15 cellular contexts compared by ENCODE assay signal in genomic region chr13:50015750-50016149, GRCh38. TPM values are rescaled to one million over a fixed set of nuclear protein-coding genes. Genes with fewer than 3 reads are reported as not detected.
DNase-seq lines count a peak whose midpoint lies in the region; ATAC-seq, FAIRE-seq and TF ChIP-seq lines count a peak whose summit lies in the region.
"Had no signal": no experiment of that assay in that cellular context is flagged by ENCODE, and none has a peak within 500 bp of the region (broad histone marks: within the 10 kb centered on the region; RNA-seq: fewer than 3 reads in every experiment).

No MANE protein-coding gene starts in this region.

- no peak overlapping the region for H3K4me3 ChIP-seq in lower lobe of right lung
- H3K4me3 ChIP-seq in suprapubic skin, result no peak overlapping the region
- H3K4me3 ChIP-seq: skin epidermis had no signal

- intact Hi-C loops in lower lobe of right lung (cut with DNase I), result no loop called here

- peaks cover 24% of the 10 kb centered on the region for H3K4me1 Mint-ChIP-seq in activated T-cell treated with anti-CD3 and anti-CD28 coated beads, Interleukin-2, amount 50 U/mL, for 72 hours (ENCODE audit: low read depth)
- peaks cover 41% of the 10 kb centered on the region for H3K4me1 Mint-ChIP-seq in activated T-cell treated with anti-CD3 and anti-CD28 coated beads, Interleukin-2, amount 50 U/mL, for 4 hours (ENCODE audit: low read depth)
- peaks cover 35% of the 10 kb centered on the region for H3K4me1 Mint-ChIP-seq in central memory CD8-positive, alpha-beta T cell
- H3K4me1 Mint-ChIP-seq: activated naive CD4-positive, alpha-beta T cell treated with anti-CD3 and anti-CD28 coated beads, Interleukin-2, amount 10 ng/mL, durations not matched to agents 7 days and 5 days had no signal

- H3K27me3 ChIP-seq in lower lobe of right lung (ENCODE audit: low read depth), result no peaks in the 10 kb centered on the region
- no peaks in the 10 kb centered on the region for H3K27me3 ChIP-seq in suprapubic skin
- H3K27me3 ChIP-seq in foreskin keratinocyte, result no peaks in the 10 kb centered on the region

- no peak for DNase-seq in activated T-cell treated with anti-CD3 and anti-CD28 coated beads, Interleukin-2, amount 50 U/mL, for 72 hours
- DNase-seq in activated T-cell treated with anti-CD3 and anti-CD28 coated beads, Interleukin-2, amount 50 U/mL, for 4 hours, result no peak
- DNase-seq in central memory CD8-positive, alpha-beta T cell (ENCODE audit: low spot score in 2 of 2), result no peak
- DNase-seq in lower lobe of right lung, result no peak
- no peak for DNase-seq in suprapubic skin (ENCODE audit: low spot score in 2 of 2)
- no peak for DNase-seq in stimulated activated CD4-positive, alpha-beta T cell treated with anti-CD3 and anti-CD28 coated beads, Interleukin-4, amount 100 ng/mL, for 24 hours
- DNase-seq in foreskin keratinocyte, result no peak
- DNase-seq in frontal cortex (ENCODE audit: low spot score in 2 of 2), result no peak
- DNase-seq: activated CD8-positive, alpha-beta memory T cell treated with anti-CD3 and anti-CD28 coated beads for 24 hours; activated naive CD4-positive, alpha-beta T cell treated with anti-CD3 and anti-CD28 coated beads, Interleukin-2, amount 10 ng/mL, durations not matched to agents 7 days and 5 days; NCI-H1436; NCI-H524 treated with DMSO at 0.1 percent for 48 hours; trophoblast cell had no signal

- ATAC-seq in activated T-cell treated with anti-CD3 and anti-CD28 coated beads, Interleukin-2, amount 50 U/mL, for 72 hours (replicated peaks in 1 of 2), result no peak
- ATAC-seq in activated T-cell treated with anti-CD3 and anti-CD28 coated beads, Interleukin-2, amount 50 U/mL, for 4 hours, result no peak
- ATAC-seq in central memory CD8-positive, alpha-beta T cell (replicated peaks; ENCODE audit: extremely low read depth, poor library complexity, severe bottlenecking), result no peak
- ATAC-seq in lower lobe of right lung (no peak), foreskin keratinocyte (no peak)

- TF ChIP-seq CTCF in lower lobe of right lung (IDR thresholded peaks at IDR 0.05) (no peak), suprapubic skin (IDR thresholded peaks at IDR 0.05) (no peak), foreskin keratinocyte (conservative IDR thresholded peaks at IDR 0.05) (no peak)

- H3K27me3 Mint-ChIP-seq in activated T-cell treated with anti-CD3 and anti-CD28 coated beads, Interleukin-2, amount 50 U/mL, for 72 hours (ENCODE audit: low read depth), result no peaks in the 10 kb centered on the region
- no peaks in the 10 kb centered on the region for H3K27me3 Mint-ChIP-seq in activated T-cell treated with anti-CD3 and anti-CD28 coated beads, Interleukin-2, amount 50 U/mL, for 4 hours (ENCODE audit: low read depth)
- no peaks in the 10 kb centered on the region for H3K27me3 Mint-ChIP-seq in central memory CD8-positive, alpha-beta T cell
- H3K27me3 Mint-ChIP-seq: activated naive CD4-positive, alpha-beta T cell treated with anti-CD3 and anti-CD28 coated beads, Interleukin-2, amount 10 ng/mL, durations not matched to agents 7 days and 5 days had no signal

- H3K36me3 ChIP-seq in lower lobe of right lung (peaks cover 52% of the 10 kb centered on the region), suprapubic skin (peaks cover 45% of the 10 kb centered on the region)

- no peak for TF ChIP-seq EP300 in suprapubic skin (IDR thresholded peaks at IDR 0.05)

- no peak for TF ChIP-seq POLR2A in suprapubic skin (IDR thresholded peaks at IDR 0.05)

- H3K9me3 ChIP-seq in lower lobe of right lung, result no peaks in the 10 kb centered on the region
- no peaks in the 10 kb centered on the region for H3K9me3 ChIP-seq in suprapubic skin

- peaks cover 2 to 4% of the 10 kb centered on the region in 2 donors for H3K9me3 Mint-ChIP-seq in activated T-cell treated with anti-CD3 and anti-CD28 coated beads, Interleukin-2, amount 50 U/mL, for 72 hours
- no peaks in the 10 kb centered on the region for H3K9me3 Mint-ChIP-seq in activated T-cell treated with anti-CD3 and anti-CD28 coated beads, Interleukin-2, amount 50 U/mL, for 4 hours
- H3K9me3 Mint-ChIP-seq in central memory CD8-positive, alpha-beta T cell, result no peaks in the 10 kb centered on the region
- H3K9me3 Mint-ChIP-seq: activated naive CD4-positive, alpha-beta T cell treated with anti-CD3 and anti-CD28 coated beads, Interleukin-2, amount 10 ng/mL, durations not matched to agents 7 days and 5 days had no signal

- peak overlapping the region; percentile 33 for H3K27ac Mint-ChIP-seq in activated T-cell treated with anti-CD3 and anti-CD28 coated beads, Interleukin-2, amount 50 U/mL, for 72 hours
- peak overlapping the region; percentile 22 for H3K27ac Mint-ChIP-seq in central memory CD8-positive, alpha-beta T cell (ENCODE audit: low read depth)
- H3K27ac Mint-ChIP-seq: activated naive CD4-positive, alpha-beta T cell treated with anti-CD3 and anti-CD28 coated beads, Interleukin-2, amount 10 ng/mL, durations not matched to agents 7 days and 5 days had no signal

- H3K4me3 Mint-ChIP-seq in activated T-cell treated with anti-CD3 and anti-CD28 coated beads, Interleukin-2, amount 50 U/mL, for 72 hours, result no peak overlapping the region
- H3K4me3 Mint-ChIP-seq in activated T-cell treated with anti-CD3 and anti-CD28 coated beads, Interleukin-2, amount 50 U/mL, for 4 hours, result no peak overlapping the region
- no peak overlapping the region for H3K4me3 Mint-ChIP-seq in central memory CD8-positive, alpha-beta T cell
- H3K4me3 Mint-ChIP-seq: activated naive CD4-positive, alpha-beta T cell treated with anti-CD3 and anti-CD28 coated beads, Interleukin-2, amount 10 ng/mL, durations not matched to agents 7 days and 5 days had no signal

- no peak for FAIRE-seq in frontal cortex (lab: Jason Lieb, UNC)
- FAIRE-seq: RCC 7860 had no signal

- H3K4me1 ChIP-seq in lower lobe of right lung, result peaks cover 12% of the 10 kb centered on the region
- H3K4me1 ChIP-seq in suprapubic skin, result peaks cover 13% of the 10 kb centered on the region
- H3K4me1 ChIP-seq in foreskin keratinocyte, result no peaks in the 10 kb centered on the region

- peaks cover 11 to 39% of the 10 kb centered on the region in 2 donors for H3K36me3 Mint-ChIP-seq in activated T-cell treated with anti-CD3 and anti-CD28 coated beads, Interleukin-2, amount 50 U/mL, for 72 hours (ENCODE audit: insufficient read depth in 2 of 2)
- H3K36me3 Mint-ChIP-seq in activated T-cell treated with anti-CD3 and anti-CD28 coated beads, Interleukin-2, amount 50 U/mL, for 4 hours (ENCODE audit: insufficient read depth), result peaks cover 50% of the 10 kb centered on the region
- H3K36me3 Mint-ChIP-seq in central memory CD8-positive, alpha-beta T cell (ENCODE audit: insufficient read depth), result peaks cover 27% of the 10 kb centered on the region

- WGBS in suprapubic skin, result 73% methylated on average over 4 of the region's 4 CpGs

- H3K27ac ChIP-seq in lower lobe of right lung (peak overlapping the region; percentile 10), suprapubic skin (peak overlapping the region; percentile 38), foreskin keratinocyte (no peak overlapping the region)

RNA-seq across cellular contexts. Expression of gene KCNRG, which starts 0.5 kb away (rescaled TPM):
- total RNA-seq in activated T-cell treated with anti-CD3 and anti-CD28 coated beads, Interleukin-2, amount 50 U/mL, for 72 hours, result under 1 TPM; 0.31 to 0.32 TPM
- under 1 TPM; 0.18 to 0.82 (median 0.42) TPM for total RNA-seq in activated T-cell treated with anti-CD3 and anti-CD28 coated beads, Interleukin-2, amount 50 U/mL, for 4 hours
- total RNA-seq in lower lobe of right lung, result 2.7 TPM
- 1 to 10 TPM in 1 of 4 donors, under 1 TPM in 2, not detected in 1; 0.60 to 3.6 (median 0.89) TPM for total RNA-seq in suprapubic skin
- total RNA-seq in foreskin keratinocyte, result 0.49 and 0.61 TPM in 2 replicates
- 0.18 and 0.21 TPM in 2 replicates for polyA plus RNA-seq in foreskin keratinocyte
- total RNA-seq in frontal cortex, result 31.8 TPM

RNA-seq across cellular contexts. Expression of gene TRIM13, which starts 18.9 kb away (rescaled TPM):
- 10 to 100 TPM; 12.1 to 12.6 TPM for total RNA-seq in activated T-cell treated with anti-CD3 and anti-CD28 coated beads, Interleukin-2, amount 50 U/mL, for 72 hours
- 10 to 100 TPM; 13.7 to 16.8 (median 15.3) TPM for total RNA-seq in activated T-cell treated with anti-CD3 and anti-CD28 coated beads, Interleukin-2, amount 50 U/mL, for 4 hours
- total RNA-seq in lower lobe of right lung, result 31.1 TPM
- total RNA-seq in suprapubic skin, result 10 to 100 TPM; 18.1 to 30.9 (median 27.4) TPM
- total RNA-seq in foreskin keratinocyte, result 15.8 and 19.9 TPM in 2 replicates
- polyA plus RNA-seq in foreskin keratinocyte, result 13.6 and 14.7 TPM in 2 replicates
- 157 TPM for total RNA-seq in frontal cortex
